17 cellular contexts compared by ENCODE assay signal in genomic region chr16:75919664-75920063, GRCh38.
DNase-seq lines count a peak whose midpoint lies in the region; ATAC-seq and TF ChIP-seq lines count a peak whose summit lies in the region.
"Had no signal": no experiment of that assay in that cellular context is flagged by ENCODE, and none has a peak within 500 bp of the region (broad histone marks: within the 10 kb centered on the region; RNA-seq: fewer than 3 reads in every experiment).

No MANE protein-coding gene starts in this region.

- H3K27ac ChIP-seq in thyroid gland = no peak overlapping the region
- H3K27ac ChIP-seq: KMS-11, Peyer's patch had no signal

- H3K4me1 ChIP-seq in adipocyte (ENCODE audit: control insufficient read depth, insufficient read depth, low read length) = peaks cover 34% of the 10 kb centered on the region
- no peaks in the 10 kb centered on the region for H3K4me1 ChIP-seq in thyroid gland
- H3K4me1 ChIP-seq: Peyer's patch had no signal

- H3K27me3 ChIP-seq in adipocyte (replicated peaks; ENCODE audit: control insufficient read depth, insufficient read depth, low read length) = no peaks in the 10 kb centered on the region
- H3K27me3 ChIP-seq in thyroid gland = no peaks in the 10 kb centered on the region
- H3K27me3 ChIP-seq: Peyer's patch had no signal

- no peak for TF ChIP-seq POLR2A in thyroid gland (IDR thresholded peaks at IDR 0.05)

- 18 to 20% methylated on average over 5 of the region's 5 CpGs for WGBS in thyroid gland, 2 donors

- DNase-seq in adipocyte (ENCODE audit: low read depth) = no peak
- DNase-seq in choroid plexus epithelial cell (ENCODE audit: low read depth) = peak; percentile 10
- peak; percentile 30 for DNase-seq in medulla oblongata (ENCODE audit: extremely low spot score)
- peak; percentile 9 to 22 for DNase-seq in thyroid gland
- DNase-seq in activated T-cell treated with anti-CD3 and anti-CD28 coated beads, Interleukin-2, amount 50 U/mL, for 1 hour = no peak
- DNase-seq in NCI-H345 treated with DMSO at 0.1 percent for 48 hours (lab: John Stamatoyannopoulos, UW; ENCODE audit: unreplicated experiment) = no peak
- DNase-seq: CD8-positive, alpha-beta T cell; DMS 273 treated with DMSO at 0.1 percent for 48 hours; H7; NCI-H1105 treated with DMSO at 0.1 percent for 48 hours; NCI-H1930; NCI-H2171; NCI-H510A; Peyer's patch; SHP77 had no signal

- TF ChIP-seq CTCF in choroid plexus epithelial cell (conservative IDR thresholded peaks at IDR 0.05; ENCODE audit: low read depth, low read length) (no peak), thyroid gland (IDR thresholded peaks at IDR 0.05) (no peak)

- H3K9ac ChIP-seq in adipocyte (ENCODE audit: low read length) = no peak overlapping the region
- H3K9ac ChIP-seq: KMS-11 had no signal

- intact Hi-C loops in thyroid gland (cut with DNase I) = no loop called here

- no peaks in the 10 kb centered on the region for H3K36me3 ChIP-seq in adipocyte (ENCODE audit: control insufficient read depth, insufficient read depth, low read length, severe bottlenecking)
- H3K36me3 ChIP-seq in thyroid gland = no peaks in the 10 kb centered on the region
- H3K36me3 ChIP-seq: Peyer's patch had no signal

- H3K9me3 ChIP-seq in adipocyte (ENCODE audit: control insufficient read depth, low read length) (no peaks in the 10 kb centered on the region), thyroid gland (no peaks in the 10 kb centered on the region)
- H3K9me3 ChIP-seq: Peyer's patch had no signal

- ATAC-seq in HG03045 (IDR thresholded peaks at IDR 0.05; ENCODE audit: unreplicated experiment) = no peak
- ATAC-seq: CD8-positive, alpha-beta T cell had no signal

- H3K4me3 ChIP-seq in adipocyte (ENCODE audit: low read length) (peak overlapping the region; percentile 23), choroid plexus epithelial cell (ENCODE audit: low read depth, low read length) (no peak overlapping the region), thyroid gland (replicated peaks in 1 of 3) (no peak overlapping the region)
- H3K4me3 ChIP-seq: Peyer's patch had no signal

Comparison
In these comparisons a context has a peak if more than half of its experiments do, and no peak if none do; other contexts are left out.
1. DNase-seq: peak in choroid plexus epithelial cell (single experiment), medulla oblongata (single experiment) and thyroid gland (2 of 2); none in adipocyte (single experiment), activated T-cell treated with anti-CD3 and anti-CD28 coated beads, Interleukin-2, amount 50 U/mL, for 1 hour (single experiment) and NCI-H345 treated with DMSO at 0.1 percent for 48 hours (single experiment).